ENCODE assay signal across 8 cellular contexts in genomic region chr1:23577056-23577985, GRCh38. TPM values are rescaled to one million over a fixed set of nuclear protein-coding genes. Genes with fewer than 3 reads are reported as not detected.
DNase-seq lines count a peak whose midpoint lies in the region; ATAC-seq and TF ChIP-seq lines count a peak whose summit lies in the region.

No MANE protein-coding gene starts in this region.

- whole genome bisulfite sequencing in lung, 2 donors, result 53 to 74% methylated on average over 11 of the region's 11 CpGs

- H3K9me3 ChIP-seq in lung (ENCODE audit: control insufficient read depth in 2 of 2, insufficient read depth in 1 of 2, low read length in 1 of 2), result no peaks in the 10 kb centered on the region
- H3K9me3 ChIP-seq in upper lobe of right lung, result no peaks in the 10 kb centered on the region

- DNase-seq in GM12864 (ENCODE audit: low read depth), result peak; percentile 92
- DNase-seq in MV-4-11 (lab: John Stamatoyannopoulos, UW), result peak; percentile 88
- DNase-seq in astrocyte of the spinal cord (ENCODE audit: low read depth, low spot score), result peak; percentile 95
- no peak for DNase-seq in lung (ENCODE audit: low spot score)
- DNase-seq in upper lobe of right lung, result no peak
- DNase-seq in putamen (ENCODE audit: low spot score), result no peak
- DNase-seq in SHP77 (lab: John Stamatoyannopoulos, UW), result no peak

- H3K27me3 ChIP-seq in lung (ENCODE audit: control insufficient read depth, insufficient read depth), result no peaks in the 10 kb centered on the region
- H3K27me3 ChIP-seq in upper lobe of right lung, result no peaks in the 10 kb centered on the region

- H3K27ac ChIP-seq in lung (ENCODE audit: low read depth in 1 of 2, low read length in 1 of 2) (peak overlapping the region; percentile 75 to 92), upper lobe of right lung (peak overlapping the region; percentile 84)

- no peak for TF ChIP-seq CTCF in GM12864 (IDR thresholded peaks at IDR 0.05; ENCODE audit: low read depth, low read length, missing control alignments)
- TF ChIP-seq CTCF in astrocyte of the spinal cord (IDR thresholded peaks at IDR 0.05; ENCODE audit: low read depth, low read length), result no peak
- no peak for TF ChIP-seq CTCF in lung (IDR thresholded peaks at IDR 0.05; ENCODE audit: control extremely low read depth, extremely low read depth)
- TF ChIP-seq CTCF in upper lobe of right lung (IDR thresholded peaks at IDR 0.05), result no peak

- H3K4me3 ChIP-seq in GM12864 (ENCODE audit: low read depth, low read length) (peak overlapping the region; percentile 31), astrocyte of the spinal cord (ENCODE audit: low read depth, low read length) (peak overlapping the region; percentile 0), lung (no peak overlapping the region), upper lobe of right lung (peak overlapping the region; percentile 12)

- peak; percentile 83 for ATAC-seq in GM21723 (IDR thresholded peaks at IDR 0.05; ENCODE audit: unreplicated experiment)
- ATAC-seq in lung (ENCODE audit: insufficient read depth, low FRiP score), result no peak
- peak; percentile 49 for ATAC-seq in upper lobe of right lung

- in situ Hi-C loops in astrocyte of the spinal cord (cut with HindIII; ENCODE audit: low sequenced_read_pairs), result no loop called here

- intact Hi-C loops in upper lobe of right lung (cut with DNase I), result no loop called here

- H3K4me1 ChIP-seq in lung (ENCODE audit: control insufficient read depth in 2 of 2, insufficient read depth in 2 of 2, low read length in 2 of 2) (peaks cover 13 to 14% of the 10 kb centered on the region in 2 donors), upper lobe of right lung (peaks cover 36% of the 10 kb centered on the region)

- no peaks in the 10 kb centered on the region for H3K36me3 ChIP-seq in lung (ENCODE audit: control insufficient read depth in 2 of 2, insufficient read depth in 2 of 2, low read length in 2 of 2)
- H3K36me3 ChIP-seq in upper lobe of right lung, result no peaks in the 10 kb centered on the region

RNA-seq across cellular contexts. Expression of gene ID3, which starts 18.0 kb away (rescaled TPM):
- total RNA-seq in lung (100 to 1,000 TPM; 119 to 192 TPM), upper lobe of right lung (242 TPM)
- polyA plus RNA-seq in lung, result 100 to 1,000 TPM; 134 to 275 TPM

RNA-seq across cellular contexts. Expression of gene E2F2, which starts 46.3 kb away (rescaled TPM):
- total RNA-seq in lung, result 1 to 10 TPM; 1.7 to 4.9 TPM
- 1 to 10 TPM in 1 of 2 donors, under 1 TPM in 1; 0.83 to 1.2 TPM for polyA plus RNA-seq in lung
- 0.32 TPM for total RNA-seq in upper lobe of right lung

Comparison
In these comparisons a context has a peak if more than half of its experiments do, and no peak if none do; other contexts are left out.
1. DNase-seq: peak in GM12864 (single experiment), MV-4-11 (single experiment) and astrocyte of the spinal cord (single experiment); none in lung (single experiment), upper lobe of right lung (single experiment), putamen (single experiment) and SHP77 (0 of 2).